29 cellular contexts compared by ENCODE assay signal in the genomic region with DNA sequence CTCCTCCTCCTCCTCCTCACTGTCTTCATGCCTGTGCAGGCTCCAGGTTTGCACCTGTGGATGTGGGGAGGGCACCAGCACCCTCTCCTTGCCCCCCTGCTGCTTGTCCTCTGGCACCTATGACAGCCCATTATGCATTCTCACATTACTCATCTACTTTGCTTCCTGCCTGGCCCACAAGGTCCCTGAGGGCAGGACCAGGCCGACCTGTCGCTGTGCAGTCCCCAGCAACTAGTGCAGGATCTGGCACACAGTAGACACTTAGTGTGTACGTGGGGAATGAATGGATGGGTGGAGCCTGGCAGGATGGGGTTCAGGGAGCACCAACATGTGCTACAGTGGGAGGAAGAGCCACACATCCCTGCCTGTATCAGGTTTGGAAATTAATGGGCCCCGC.
"Had no signal": no experiment of that assay in that cellular context is flagged by ENCODE, and none has a peak within 500 bp of the region (broad histone marks: within the 10 kb centered on the region; RNA-seq: fewer than 3 reads in every experiment).

No MANE protein-coding gene starts in this region.

- H3K4me3 ChIP-seq: breast epithelium, coronary artery, heart right ventricle, lower lobe of right lung, testis, vagina had no signal

- H3K4me3 Mint-ChIP-seq: activated B cell treated with CpG ODN at 0.5 μM for 24 hours; activated CD4-positive, alpha-beta T cell treated with anti-CD3 and anti-CD28 coated beads for 36 hours; activated naive CD8-positive, alpha-beta T cell treated with anti-CD3 and anti-CD28 coated beads for 36 hours; endodermal cell; naive B cell; neural crest cell had no signal

- FAIRE-seq: keratinocyte, small intestine had no signal

- H3K9me3 Mint-ChIP-seq: activated B cell treated with CpG ODN at 0.5 μM for 24 hours; activated naive CD8-positive, alpha-beta T cell treated with anti-CD3 and anti-CD28 coated beads for 36 hours; endodermal cell; naive B cell; neural crest cell had no signal

- H3K27ac ChIP-seq: breast epithelium, coronary artery, epithelial cell of prostate, heart right ventricle, lower lobe of right lung, testis, vagina had no signal

- H3K36me3 Mint-ChIP-seq: activated naive CD8-positive, alpha-beta T cell treated with anti-CD3 and anti-CD28 coated beads for 36 hours; naive B cell had no signal

- H3K4me1 ChIP-seq: breast epithelium, heart right ventricle, lower lobe of right lung, testis, vagina had no signal

- H3K27ac Mint-ChIP-seq: activated B cell treated with CpG ODN at 0.5 μM for 24 hours; activated CD4-positive, alpha-beta T cell treated with anti-CD3 and anti-CD28 coated beads for 36 hours; activated naive CD8-positive, alpha-beta T cell treated with anti-CD3 and anti-CD28 coated beads for 36 hours; endodermal cell; naive B cell had no signal

- H3K9me3 ChIP-seq: breast epithelium, heart right ventricle, lower lobe of right lung, testis, vagina had no signal

- H3K4me1 Mint-ChIP-seq: activated B cell treated with CpG ODN at 0.5 μM for 24 hours; activated CD4-positive, alpha-beta T cell treated with anti-CD3 and anti-CD28 coated beads for 36 hours had no signal

- H3K27me3 Mint-ChIP-seq: activated CD4-positive, alpha-beta T cell treated with anti-CD3 and anti-CD28 coated beads for 36 hours; activated naive CD8-positive, alpha-beta T cell treated with anti-CD3 and anti-CD28 coated beads for 36 hours had no signal

- ATAC-seq: activated CD4-positive, alpha-beta T cell treated with anti-CD3 and anti-CD28 coated beads for 36 hours; heart right ventricle; left lobe of liver; lower lobe of right lung; sciatic nerve had no signal

- DNase-seq: activated B cell treated with CpG ODN at 0.5 μM for 24 hours; activated CD4-positive, alpha-beta T cell treated with anti-CD3 and anti-CD28 coated beads for 36 hours; activated CD4-positive, alpha-beta T cell treated with anti-CD3 and anti-CD28 coated beads, Interleukin-2, amount 50 U/mL, for 4 hours; activated naive CD4-positive, alpha-beta T cell treated with Interleukin-2 at 50 U/mL for 16 hours; activated naive CD8-positive, alpha-beta T cell treated with anti-CD3 and anti-CD28 coated beads for 36 hours; activated T-cell treated with anti-CD3 and anti-CD28 coated beads, Interleukin-2, amount 50 U/mL, for 48 hours; amniotic stem cell; cerebellar nuclear complex; endodermal cell; heart right ventricle; lower lobe of right lung; naive B cell; occipital lobe; posterior cingulate gyrus; small intestine; stimulated activated CD4-positive, alpha-beta T cell treated with anti-CD3 and anti-CD28 coated beads, Interleukin-15, amount 100 ng/mL, for 24 hours; stimulated activated CD8-positive, alpha-beta memory T cell treated with anti-CD3 and anti-CD28 coated beads, Interleukin-4, amount 100 ng/mL, for 48 hours; stimulated activated naive CD4-positive, alpha-beta T cell; T1000; testis; trophoblast cell had no signal

- H3K27me3 ChIP-seq: breast epithelium, heart right ventricle, testis, vagina had no signal

- H3K36me3 ChIP-seq: breast epithelium, heart right ventricle, vagina had no signal
